In genomic region chr2:39922679-39923416, GRCh38 we compare ENCODE assay signal across 22 cellular contexts.
DNase-seq lines count a peak whose midpoint lies in the region; ATAC-seq, FAIRE-seq and TF ChIP-seq lines count a peak whose summit lies in the region.
"Had no signal": no experiment of that assay in that cellular context is flagged by ENCODE, and none has a peak within 500 bp of the region (broad histone marks: within the 10 kb centered on the region; RNA-seq: fewer than 3 reads in every experiment).

No MANE protein-coding gene starts in this region.

- H3K4me1 ChIP-seq in A549 (no peaks in the 10 kb centered on the region), DND-41 (ENCODE audit: insufficient read depth, low read length) (peaks cover 87% of the 10 kb centered on the region)
- H3K4me1 ChIP-seq: BE2C had no signal

- H3K9ac ChIP-seq in DND-41 (ENCODE audit: low read depth, low read length) = peak overlapping the region; percentile 37

- no peak for TF ChIP-seq EP300 in A549 (IDR thresholded peaks at IDR 0.05)

- ATAC-seq in A549 (no peak), DND-41 (ENCODE audit: insufficient read depth, low read depth) (no peak)

- DNase-seq in A549 (ENCODE audit: low read depth in 1 of 2, low spot score in 1 of 2) (no peak), DND-41 (peak; percentile 33), amniotic epithelial cell (ENCODE audit: low read depth) (peak; percentile 46), NK-92 (lab: John Stamatoyannopoulos, UW; ENCODE audit: unreplicated experiment) (no peak), ecto neural progenitor cell (ENCODE audit: low spot score) (no peak), NCI-H2081 (lab: John Stamatoyannopoulos, UW) (no peak)
- DNase-seq: BE2C; CD8-positive, alpha-beta memory T cell; DMS 273 treated with DMSO at 0.1 percent for 48 hours; DMS79; H9; KG1; MM.1S; NCI-H2029; NCI-H446 treated with DMSO at 0.1 percent for 48 hours; NCI-H526; NCI-H82; Right ventricle myocardium superior; RPMI8226; SW 1271 had no signal

- no peak for TF ChIP-seq CTCF in A549 (IDR thresholded peaks at IDR 0.05)
- no peak for TF ChIP-seq CTCF in DND-41 (IDR thresholded peaks at IDR 0.05; ENCODE audit: borderline replicate concordance, extremely low read depth, low read length, poor library complexity, severe bottlenecking)

- H3K9me3 ChIP-seq in A549 (no peaks in the 10 kb centered on the region), DND-41 (ENCODE audit: insufficient read depth, low read length, severe bottlenecking) (no peaks in the 10 kb centered on the region)
- H3K9me3 ChIP-seq: BE2C had no signal

- POLR2A ChIA-PET in A549 (lab: Yijun Ruan, JAX) = no interaction called here

- H3K36me3 ChIP-seq in DND-41 (ENCODE audit: insufficient read depth, low read length) = peaks cover 7% of the 10 kb centered on the region; the same call in 1 of the 2 replicates
- H3K36me3 ChIP-seq: BE2C had no signal

- CTCF ChIA-PET in A549 (lab: Yijun Ruan, JAX) = interaction anchor here (0.5 to 3.6 kb wide), 3 partner anchors 9 to 1776 kb away, joined by 3 to 20 read pairs (median 3); no protein-coding TSS in a partner anchor

- H3K27ac ChIP-seq in A549 (no peak overlapping the region), DND-41 (ENCODE audit: low read length) (peak overlapping the region; percentile 98)

- peaks cover 35% of the 10 kb centered on the region for H3K79me2 ChIP-seq in DND-41 (ENCODE audit: insufficient read depth, low read length)

- H3K4me2 ChIP-seq in A549 (no peak overlapping the region), DND-41 (ENCODE audit: insufficient read depth, low read length) (peak overlapping the region; percentile 69)

- no peaks in the 10 kb centered on the region for H4K20me1 ChIP-seq in DND-41 (ENCODE audit: insufficient read depth, low read length)

- peak overlapping the region; percentile 3 for H2AFZ ChIP-seq in DND-41 (ENCODE audit: low read depth, low read length)

- H3K4me3 ChIP-seq in A549 = no peak overlapping the region
- H3K4me3 ChIP-seq in DND-41 (ENCODE audit: low read depth in 1 of 2, low read length in 2 of 2) = no peak overlapping the region

- no peaks in the 10 kb centered on the region for H3K27me3 ChIP-seq in DND-41 (ENCODE audit: insufficient read depth, low read length, poor library complexity)
- H3K27me3 ChIP-seq: BE2C had no signal

- TF ChIP-seq RAD21 in A549 (conservative IDR thresholded peaks at IDR 0.05 in 1 of 2, IDR thresholded peaks at IDR 0.05 in 1 of 2) = no peak

- FAIRE-seq in A549 (lab: Jason Lieb, UNC) (no peak), islet of Langerhans (lab: Jason Lieb, UNC) (peak; percentile 45)
- FAIRE-seq: GM12892 had no signal

- 7% methylated on average over 5 of the region's 5 CpGs for WGBS in A549 (ENCODE audit: missing lambda C conversion rate)

- TF ChIP-seq POLR2A in A549 (IDR thresholded peaks at IDR 0.05; ENCODE audit: low read length) = no peak

TF ChIP-seq in A549, 52 proteins besides CTCF, POLR2A, EP300 and RAD21:
- TF ChIP-seq MYC (IDR thresholded peaks at IDR 0.05; ENCODE audit: borderline replicate concordance, low read length) = no peak
- TF ChIP-seq MAFK (IDR thresholded peaks at IDR 0.05; ENCODE audit: partially characterized antibody) = peak; percentile 86

Comparison
In these comparisons a context has a peak if more than half of its experiments do, and no peak if none do; other contexts are left out.
1. DNase-seq: peak in DND-41 (single experiment) and amniotic epithelial cell (single experiment); none in A549 (0 of 2), NK-92 (single experiment), ecto neural progenitor cell (single experiment) and NCI-H2081 (0 of 2).